ENCODE assay signal across 9 cellular contexts in the genomic region with DNA sequence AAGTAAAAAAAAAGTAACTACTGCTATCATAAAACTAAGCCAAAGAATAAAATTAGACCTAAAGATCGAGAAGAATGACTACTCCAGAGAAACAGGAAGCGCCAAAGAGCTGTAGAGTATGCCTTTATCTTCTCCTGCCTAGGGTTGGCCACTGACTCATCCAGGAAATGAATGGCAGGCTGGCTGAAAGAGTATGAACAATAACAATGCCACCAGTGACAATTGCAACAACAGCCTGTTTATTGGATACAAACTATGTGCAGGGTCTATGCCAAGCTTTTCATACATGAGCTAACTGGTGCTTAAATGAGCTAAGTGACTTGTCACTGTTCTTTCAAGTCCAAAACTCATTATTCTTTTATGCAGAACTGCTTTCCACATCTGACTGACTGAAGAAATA.
DNase-seq lines count a peak whose midpoint lies in the region; ATAC-seq and TF ChIP-seq lines count a peak whose summit lies in the region.
"Had no signal": no experiment of that assay in that cellular context is flagged by ENCODE, and none has a peak within 500 bp of the region (broad histone marks: within the 10 kb centered on the region; RNA-seq: fewer than 3 reads in every experiment).

No MANE protein-coding gene starts in this region.

- H3F3A ChIP-seq in PC-9 (ENCODE audit: insufficient read depth, low read depth) (peaks cover 6% of the 10 kb centered on the region), neural progenitor cell (ENCODE audit: low read depth) (no peaks in the 10 kb centered on the region)

- H3K9me2 ChIP-seq in PC-9 (ENCODE audit: insufficient read depth), result no peaks in the 10 kb centered on the region

- H3K36me3 ChIP-seq in PC-9 (ENCODE audit: low read depth) (no peaks in the 10 kb centered on the region), neural progenitor cell (no peaks in the 10 kb centered on the region), lower lobe of right lung (no peaks in the 10 kb centered on the region)

- intact Hi-C loops in PC-9 (cut with micrococcal nuclease; ENCODE audit: unreplicated experiment), result loop anchor here (2.0 to 10.0 kb wide), 4 partner anchors 73 to 429 kb away; no protein-coding TSS in a partner anchor
- intact Hi-C loops in lower lobe of right lung (cut with DNase I), result no loop called here

- no peaks in the 10 kb centered on the region for H3K79me2 ChIP-seq in PC-9 (ENCODE audit: low read depth)
- H3K79me2 ChIP-seq in neural progenitor cell (ENCODE audit: low read depth), result no peaks in the 10 kb centered on the region

- H3K9me3 ChIP-seq in PC-9 (ENCODE audit: insufficient read depth, low read depth) (peaks cover 10% of the 10 kb centered on the region), neural progenitor cell (ENCODE audit: low read depth) (no peaks in the 10 kb centered on the region), lower lobe of right lung (no peaks in the 10 kb centered on the region)

- no peak overlapping the region for H2AFZ ChIP-seq in PC-9
- no peak overlapping the region for H2AFZ ChIP-seq in neural progenitor cell (replicated peaks)

- H3K4me3 ChIP-seq in PC-9 (no peak overlapping the region), epithelial cell of esophagus (ENCODE audit: low read length) (no peak overlapping the region), neural progenitor cell (no peak overlapping the region), lower lobe of right lung (no peak overlapping the region)
- H3K4me3 ChIP-seq: lung had no signal

- no peak for ATAC-seq in HG03045 (IDR thresholded peaks at IDR 0.05; ENCODE audit: unreplicated experiment)
- ATAC-seq in naive thymus-derived CD8-positive, alpha-beta T cell, result no peak
- no peak for ATAC-seq in lower lobe of right lung

- no peak overlapping the region for H3K9ac ChIP-seq in neural progenitor cell

- peaks cover 19% of the 10 kb centered on the region for H3K4me1 ChIP-seq in PC-9 (replicated peaks; ENCODE audit: insufficient read depth)
- H3K4me1 ChIP-seq in neural progenitor cell, result no peaks in the 10 kb centered on the region
- no peaks in the 10 kb centered on the region for H3K4me1 ChIP-seq in lower lobe of right lung

- DNase-seq in H4 (ENCODE audit: low spot score) (peak; percentile 68), PC-9 (peak; percentile 76 to 78), epithelial cell of esophagus (ENCODE audit: low read depth) (peak; percentile 86), neural progenitor cell (ENCODE audit: low spot score) (no peak), lower lobe of right lung (no peak)
- no peak for DNase-seq in activated naive CD4-positive, alpha-beta T cell treated with Interleukin-2 at 50 U/mL for 16 hours
- no peak for DNase-seq in naive thymus-derived CD8-positive, alpha-beta T cell

- no peaks in the 10 kb centered on the region for H3K27me3 ChIP-seq in PC-9 (ENCODE audit: insufficient read depth, low read depth)
- no peaks in the 10 kb centered on the region for H3K27me3 ChIP-seq in neural progenitor cell
- H3K27me3 ChIP-seq in lower lobe of right lung (ENCODE audit: low read depth), result no peaks in the 10 kb centered on the region

- H3K4me1 Mint-ChIP-seq in neural progenitor cell, result peaks cover 10% of the 10 kb centered on the region
- no peaks in the 10 kb centered on the region for H3K4me1 Mint-ChIP-seq in naive thymus-derived CD8-positive, alpha-beta T cell

- peak overlapping the region; percentile 3 for H3K27ac Mint-ChIP-seq in neural progenitor cell
- no peak overlapping the region for H3K27ac Mint-ChIP-seq in naive thymus-derived CD8-positive, alpha-beta T cell

- no peaks in the 10 kb centered on the region for H3K27me3 Mint-ChIP-seq in neural progenitor cell (ENCODE audit: insufficient read depth, low read depth)
- no peaks in the 10 kb centered on the region for H3K27me3 Mint-ChIP-seq in naive thymus-derived CD8-positive, alpha-beta T cell

- no peaks in the 10 kb centered on the region for H3K9me3 Mint-ChIP-seq in neural progenitor cell
- peaks cover 0 to 29% (median 9%) of the 10 kb centered on the region in 9 donors for H3K9me3 Mint-ChIP-seq in naive thymus-derived CD8-positive, alpha-beta T cell

- no peaks in the 10 kb centered on the region for H3K36me3 Mint-ChIP-seq in neural progenitor cell
- H3K36me3 Mint-ChIP-seq in naive thymus-derived CD8-positive, alpha-beta T cell, result peaks cover 0 to 4% (median 0%) of the 10 kb centered on the region in 3 donors

- no TSS peak for BruUV-seq in PC-9 (replicated peaks; lab: Mats Ljungman, UMichigan)

- no peak overlapping the region for H3K4me3 Mint-ChIP-seq in neural progenitor cell
- no peak overlapping the region for H3K4me3 Mint-ChIP-seq in naive thymus-derived CD8-positive, alpha-beta T cell

- H3K27ac ChIP-seq in PC-9 (peak overlapping the region; percentile 29; the same call in 1 of the 2 replicates), neural progenitor cell (no peak overlapping the region), lower lobe of right lung (no peak overlapping the region)

- H4K20me1 ChIP-seq in PC-9 (ENCODE audit: insufficient read depth) (no peaks in the 10 kb centered on the region), neural progenitor cell (ENCODE audit: low read depth) (no peaks in the 10 kb centered on the region)

- H3K4me2 ChIP-seq in PC-9 (peak overlapping the region; percentile 31; the same call in 1 of the 2 replicates), neural progenitor cell (no peak overlapping the region)

- CTCF ChIA-PET in PC-9 (lab: Charles Lee), result no interaction called here

- TF ChIP-seq CTCF in PC-9 (conservative IDR thresholded peaks at IDR 0.05) (no peak), epithelial cell of esophagus (IDR thresholded peaks at IDR 0.05; ENCODE audit: insufficient read depth, low read depth, low read length, missing control alignments) (no peak), neural progenitor cell (IDR thresholded peaks at IDR 0.05) (no peak), lower lobe of right lung (IDR thresholded peaks at IDR 0.05) (no peak)

- POLR2A ChIA-PET in PC-9 (lab: Charles Lee; ENCODE audit: unreplicated experiment), result interaction anchor here (0.6 kb wide), 1 partner anchor 457 kb away, joined by 4 read pairs; no protein-coding TSS in a partner anchor
- POLR2A ChIA-PET in naive thymus-derived CD8-positive, alpha-beta T cell (lab: Charles Lee), result no interaction called here

Comparison
In these comparisons a context has a peak if more than half of its experiments do, and no peak if none do; other contexts are left out.
1. DNase-seq: peak in H4 (single experiment), PC-9 (2 of 2) and epithelial cell of esophagus (single experiment); none in neural progenitor cell (single experiment), activated naive CD4-positive, alpha-beta T cell treated with Interleukin-2 at 50 U/mL for 16 hours (single experiment), naive thymus-derived CD8-positive, alpha-beta T cell (0 of 10) and lower lobe of right lung (single experiment).